32 cellular contexts compared by ENCODE assay signal in the genomic region with DNA sequence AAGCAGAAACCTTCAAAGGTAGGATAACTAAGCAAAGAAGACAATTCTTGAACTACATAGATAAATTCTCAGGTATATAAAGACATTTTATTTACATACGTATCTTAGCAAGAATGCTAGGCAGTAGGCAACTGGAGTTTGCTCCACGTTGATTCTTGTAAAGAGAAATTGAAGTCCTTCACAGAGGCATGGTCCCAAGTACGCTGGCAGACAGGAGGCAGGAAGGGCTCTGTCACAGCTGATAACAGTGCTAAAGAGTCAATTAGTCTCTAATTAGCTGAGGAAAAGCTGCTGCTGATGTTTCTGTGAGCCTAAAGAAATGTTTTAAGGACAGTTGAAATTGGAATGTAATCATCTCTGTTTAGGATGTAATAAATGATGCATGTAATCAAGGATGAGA.
"Had no signal": no experiment of that assay in that cellular context is flagged by ENCODE, and none has a peak within 500 bp of the region (broad histone marks: within the 10 kb centered on the region; RNA-seq: fewer than 3 reads in every experiment).

No MANE protein-coding gene starts in this region.

- FAIRE-seq: keratinocyte, pancreas, urothelium cell line had no signal

- H3K4me1 ChIP-seq: lower lobe of right lung, pancreas, prostate gland, testis, thyroid gland, upper lobe of left lung had no signal

- H3K9me3 ChIP-seq: lower lobe of right lung, pancreas, prostate gland, stomach, testis, thyroid gland, transverse colon, upper lobe of left lung had no signal

- H3K4me1 Mint-ChIP-seq: naive B cell; neural crest cell; stimulated activated naive B cell treated with anti-CD40 and anti-IgM and Interleukin-4, amounts not matched to agents 10 μg/mL and 1 μg/mL and 100 μg/mL, for 72 hours had no signal

- H3K4me3 Mint-ChIP-seq: mesothelial cell of epicardium; naive B cell; natural killer cell treated with Interleukin-12 subunit alpha and Interleukin-12 subunit beta and Interleukin-15 and Interleukin-18, amount 100 ng/mL, for 72 hours; neural crest cell; stimulated activated naive B cell treated with anti-CD40 and anti-IgM and Interleukin-4, amounts not matched to agents 10 μg/mL and 1 μg/mL and 100 μg/mL, for 72 hours had no signal

- H3K27ac Mint-ChIP-seq: naive B cell; natural killer cell treated with Interleukin-12 subunit alpha and Interleukin-12 subunit beta and Interleukin-15 and Interleukin-18, amount 100 ng/mL, for 72 hours; stimulated activated naive B cell treated with anti-CD40 and anti-IgM and Interleukin-4, amounts not matched to agents 10 μg/mL and 1 μg/mL and 100 μg/mL, for 72 hours had no signal

- H3K27me3 Mint-ChIP-seq: natural killer cell treated with Interleukin-12 subunit alpha and Interleukin-12 subunit beta and Interleukin-15 and Interleukin-18, amount 100 ng/mL, for 72 hours; stimulated activated naive B cell treated with anti-CD40 and anti-IgM and Interleukin-4, amounts not matched to agents 10 μg/mL and 1 μg/mL and 100 μg/mL, for 72 hours had no signal

- H3K36me3 Mint-ChIP-seq: mesothelial cell of epicardium; naive B cell; natural killer cell treated with Interleukin-12 subunit alpha and Interleukin-12 subunit beta and Interleukin-15 and Interleukin-18, amount 100 ng/mL, for 72 hours; stimulated activated naive B cell treated with anti-CD40 and anti-IgM and Interleukin-4, amounts not matched to agents 10 μg/mL and 1 μg/mL and 100 μg/mL, for 72 hours had no signal

- ATAC-seq: left cardiac atrium; left lobe of liver; lower lobe of right lung; natural killer cell treated with Interleukin-12 subunit alpha and Interleukin-12 subunit beta and Interleukin-15 and Interleukin-18, amount 100 ng/mL, for 72 hours; pancreas; right cardiac atrium; sciatic nerve; stimulated activated naive B cell treated with anti-CD40 and anti-IgM and Interleukin-4, amounts not matched to agents 10 μg/mL and 1 μg/mL and 100 μg/mL, for 72 hours; stimulated activated naive CD8-positive, alpha-beta T cell treated with anti-CD3 and anti-CD28 coated beads, Interleukin-15, Interleukin-2, amounts not matched to agents 100 U/mL and 50 U/mL, for 24 hours had no signal

- H3K36me3 ChIP-seq: lower lobe of right lung, pancreas, prostate gland, stomach, thyroid gland, transverse colon, upper lobe of left lung had no signal

- H3K27ac ChIP-seq: lower lobe of right lung, pancreas, prostate gland, skin epidermis, stomach, testis, thyroid gland, transverse colon, upper lobe of left lung had no signal

- H3K4me3 ChIP-seq: lower lobe of right lung, pancreas, prostate gland, skin epidermis, stomach, testis, thyroid gland, transverse colon, upper lobe of left lung had no signal

- DNase-seq: hippocampal formation; kidney glomerular epithelial cell; left cardiac atrium; lower lobe of right lung; mammary epithelial cell; mesenchymal stem cell; naive B cell; nucleus accumbens; pancreas; posterior cingulate gyrus; retina; right cardiac atrium; stimulated activated CD4-positive, alpha-beta T cell treated with anti-CD3 and anti-CD28 coated beads, Interleukin-12 subunit alpha, Interleukin-12 subunit beta, amount 100 ng/mL, for 4 hours; stimulated activated CD4-positive, alpha-beta T cell treated with anti-CD3 and anti-CD28 coated beads, Interleukin-15, amount 100 ng/mL, for 24 hours; stimulated activated CD4-positive, alpha-beta T cell treated with anti-CD3 and anti-CD28 coated beads, Interleukin-2, amount 100 ng/mL, for 24 hours; stimulated activated CD4-positive, alpha-beta T cell treated with anti-CD3 and anti-CD28 coated beads, Interleukin-4, amount 100 ng/mL, for 1 hour; stimulated activated naive B cell treated with anti-CD40 and anti-IgM and Interleukin-4, amounts not matched to agents 10 μg/mL and 1 μg/mL and 100 μg/mL, for 72 hours; stimulated activated naive CD8-positive, alpha-beta T cell treated with anti-CD3 and anti-CD28 coated beads, Interleukin-15, Interleukin-2, amounts not matched to agents 100 U/mL and 50 U/mL, for 24 hours; stomach; testis; thyroid gland; transverse colon; upper lobe of left lung had no signal

- H3K27me3 ChIP-seq: pancreas, stomach, testis, thyroid gland, transverse colon, upper lobe of left lung had no signal

- H3K9me3 Mint-ChIP-seq: mesothelial cell of epicardium; neural crest cell; stimulated activated naive B cell treated with anti-CD40 and anti-IgM and Interleukin-4, amounts not matched to agents 10 μg/mL and 1 μg/mL and 100 μg/mL, for 72 hours had no signal
